In genomic region chr2:135052042-135052876, GRCh38 we compare ENCODE assay signal across 8 cellular contexts. TPM values are rescaled to one million over a fixed set of nuclear protein-coding genes. Genes with fewer than 3 reads are reported as not detected.
A peak's percentile ranks its signal among the peaks of the same experiment; 100 is the strongest.
DNase-seq lines count a peak whose midpoint lies in the region; ATAC-seq lines count a peak whose summit lies in the region.

Gene RAB3GAP1 (plus strand): TSS chr2:135052292. CDS start chr2:135052308, 16 bp downstream.

- H3K27ac Mint-ChIP-seq in naive B cell = peak within 1 kb of the TSS; percentile 99 to 100 (median 100)
- peak within 1 kb of the TSS; percentile 99 for H3K27ac Mint-ChIP-seq in stimulated activated effector memory CD8-positive, alpha-beta T cell treated with anti-CD3 and anti-CD28 coated beads, Interleukin-12 subunit alpha, Interleukin-12 subunit beta, amount 100 ng/mL, for 72 hours

- no peaks in the 10 kb centered on the region for H3K27me3 Mint-ChIP-seq in naive B cell

- in situ Hi-C loops in KBM-7 (cut with MboI; ENCODE audit: low pct_unique_long_range_greater_than_20kb, low sequenced_read_pairs) = no loop called here

- H3K4me1 Mint-ChIP-seq in naive B cell = peaks cover 21 to 45% (median 29%) of the 10 kb centered on the region in 3 donors
- peaks cover 39% of the 10 kb centered on the region for H3K4me1 Mint-ChIP-seq in stimulated activated effector memory CD8-positive, alpha-beta T cell treated with anti-CD3 and anti-CD28 coated beads, Interleukin-12 subunit alpha, Interleukin-12 subunit beta, amount 100 ng/mL, for 72 hours

- H3K4me3 Mint-ChIP-seq in naive B cell = peak within 1 kb of the TSS; percentile 95 to 100 (median 98)
- H3K4me3 Mint-ChIP-seq in stimulated activated effector memory CD8-positive, alpha-beta T cell treated with anti-CD3 and anti-CD28 coated beads, Interleukin-12 subunit alpha, Interleukin-12 subunit beta, amount 100 ng/mL, for 72 hours = peak within 1 kb of the TSS; percentile 91

- DNase-seq in DMS79 treated with DMSO at 0.1 percent for 48 hours (lab: John Stamatoyannopoulos, UW) (peak; percentile 79), KBM-7 (peak; percentile 87), RKO (ENCODE audit: low spot score) (peak; percentile 88), activated T-helper 1 cell treated with Interleukin-2 at 50 U/mL for 16 hours (ENCODE audit: low read depth) (peak; percentile 83), fibroblast of gingiva (ENCODE audit: low read depth) (peak; percentile 79), naive B cell (peak; percentile 89)
- peak; percentile 83 to 97 for DNase-seq in stimulated activated effector memory CD8-positive, alpha-beta T cell treated with anti-CD3 and anti-CD28 coated beads, Interleukin-12 subunit alpha, Interleukin-12 subunit beta, amount 100 ng/mL, for 72 hours (ENCODE audit: low spot score in 2 of 2)

- peak; percentile 83 for ATAC-seq in GM21723 (IDR thresholded peaks at IDR 0.05; ENCODE audit: unreplicated experiment)
- ATAC-seq in naive B cell (ENCODE audit: low read depth in 2 of 2) = peak; percentile 87
- ATAC-seq in stimulated activated effector memory CD8-positive, alpha-beta T cell treated with anti-CD3 and anti-CD28 coated beads, Interleukin-12 subunit alpha, Interleukin-12 subunit beta, amount 100 ng/mL, for 72 hours = peak; percentile 87

- no peaks in the 10 kb centered on the region for H3K36me3 Mint-ChIP-seq in naive B cell
- peaks cover 38% of the 10 kb centered on the region for H3K36me3 Mint-ChIP-seq in stimulated activated effector memory CD8-positive, alpha-beta T cell treated with anti-CD3 and anti-CD28 coated beads, Interleukin-12 subunit alpha, Interleukin-12 subunit beta, amount 100 ng/mL, for 72 hours

- no peaks in the 10 kb centered on the region for H3K9me3 Mint-ChIP-seq in naive B cell
- no peaks in the 10 kb centered on the region for H3K9me3 Mint-ChIP-seq in stimulated activated effector memory CD8-positive, alpha-beta T cell treated with anti-CD3 and anti-CD28 coated beads, Interleukin-12 subunit alpha, Interleukin-12 subunit beta, amount 100 ng/mL, for 72 hours

RNA-seq across cellular contexts. Expression of gene RAB3GAP1, which starts in this region (rescaled TPM):
- polyA plus RNA-seq in naive B cell (ENCODE audit: low read depth in 6 of 6) = 10 to 100 TPM in 5 of 6 donors, 1 to 10 TPM in 1; 6.2 to 26.7 (median 22.5) TPM

Comparison
In these comparisons a context has a peak if more than half of its experiments do, and no peak if none do; other contexts are left out.
1. Peak in every context shown above with its lines: DNase-seq and ATAC-seq.